ENCODE assay signal across 11 cellular contexts in genomic region chr11:61384271-61385242, GRCh38. TPM values are rescaled to one million over a fixed set of nuclear protein-coding genes. Genes with fewer than 3 reads are reported as not detected.
A peak's percentile ranks its signal among the peaks of the same experiment; 100 is the strongest.
DNase-seq lines count a peak whose midpoint lies in the region; TF ChIP-seq lines count a peak whose summit lies in the region.
"Had no signal": no experiment of that assay in that cellular context is flagged by ENCODE, and none has a peak within 500 bp of the region (broad histone marks: within the 10 kb centered on the region; RNA-seq: fewer than 3 reads in every experiment).

No MANE protein-coding gene starts in this region.

- H3K9me3 ChIP-seq in BE2C (no peaks in the 10 kb centered on the region), HEK293 (ENCODE audit: control insufficient read depth, insufficient read depth, low read depth, low read length) (no peaks in the 10 kb centered on the region)
- H3K9me3 ChIP-seq: heart left ventricle, prostate gland had no signal

- peak; percentile 19 for DNase-seq in BE2C
- peak; percentile 20 for DNase-seq in SW480 (ENCODE audit: low spot score)
- DNase-seq in iPS-NIHi7 (ENCODE audit: extremely low spot score): peak; percentile 59
- no peak for DNase-seq in NCI-H1694 treated with DMSO at 0.1 percent for 48 hours (lab: John Stamatoyannopoulos, UW)
- no peak for DNase-seq in NCI-H446 treated with DMSO at 0.1 percent for 48 hours (lab: John Stamatoyannopoulos, UW)
- no peak for DNase-seq in activated naive CD4-positive, alpha-beta T cell treated with anti-CD3 and anti-CD28 coated beads, Interleukin-2, amount 50 U/mL, for 16 hours
- DNase-seq in inferior parietal cortex (ENCODE audit: extremely low spot score): no peak
- DNase-seq: activated naive CD8-positive, alpha-beta T cell treated with anti-CD3 and anti-CD28 coated beads, Interleukin-2, amount 10 ng/mL, durations not matched to agents 7 days and 5 days had no signal

- POLR2A ChIA-PET in HEK293 (lab: Yijun Ruan, JAX): interaction anchor here (1.4 to 3.2 kb wide), 3 partner anchors 8 to 50 kb away, joined by 5 to 35 read pairs (median 22); partner anchors contain the start of genes CYB561A3, DDB1, TKFC and TMEM138

- no peaks in the 10 kb centered on the region for H3K4me1 ChIP-seq in BE2C
- no peaks in the 10 kb centered on the region for H3K4me1 ChIP-seq in HEK293 (ENCODE audit: control insufficient read depth, insufficient read depth, low read length)
- H3K4me1 ChIP-seq: prostate gland had no signal

- TF ChIP-seq CTCF in BE2C (IDR thresholded peaks at IDR 0.05; ENCODE audit: low read depth, low read length) (peak; percentile 53), HEK293 (tag by site-specific recombination; IDR thresholded peaks at IDR 0.05) (no peak)

- no peaks in the 10 kb centered on the region for H3K36me3 ChIP-seq in BE2C
- H3K36me3 ChIP-seq in HEK293 (ENCODE audit: control insufficient read depth in 2 of 2, insufficient read depth in 1 of 2, low read length in 2 of 2): no peaks in the 10 kb centered on the region
- H3K36me3 ChIP-seq: prostate gland had no signal

- H3K27me3 ChIP-seq in BE2C: no peaks in the 10 kb centered on the region
- H3K27me3 ChIP-seq: heart left ventricle had no signal

- no peak overlapping the region for H3K27ac ChIP-seq in HEK293 (ENCODE audit: extremely low read depth, low read depth, low read length)
- H3K27ac ChIP-seq: heart left ventricle, prostate gland had no signal

- H3K4me3 ChIP-seq in BE2C (ENCODE audit: low read depth, low read length) (no peak overlapping the region), HEK293 (ENCODE audit: low read depth, low read length) (no peak overlapping the region)
- H3K4me3 ChIP-seq: heart left ventricle, prostate gland had no signal

- CTCF ChIA-PET in HEK293 (lab: Yijun Ruan, JAX): interaction anchor here (0.6 to 7.2 kb wide), 39 partner anchors 9 to 553 kb away, joined by 3 to 210 read pairs (median 5); partner anchors contain the start of genes CYB561A3, TMEM138 and TMEM216

TF ChIP-seq in HEK293, 187 proteins besides CTCF, POLR2A, EP300 and RAD21:
- TF ChIP-seq ZBTB17 (tag by site-specific recombination; IDR thresholded peaks at IDR 0.05) (peak; percentile 37; the same call in 1 of the 2 replicates), ZNF449 (tag by site-specific recombination; IDR thresholded peaks at IDR 0.05) (no peak), ZNF654 (tag by site-specific recombination; IDR thresholded peaks at IDR 0.05; ENCODE audit: low read depth) (peak; percentile 54)

RNA-seq across cellular contexts. Expression of gene TMEM216, which starts 7.8 kb away (rescaled TPM):
- polyA plus RNA-seq in BE2C (2012; ENCODE audit: insufficient read depth, insufficient read length, low read depth): 32.9 TPM

RNA-seq across cellular contexts. Expression of gene TMEM138, which starts 22.4 kb away (rescaled TPM):
- 63.4 TPM for polyA plus RNA-seq in BE2C (2012; ENCODE audit: insufficient read depth, insufficient read length, low read depth)

RNA-seq across cellular contexts. Expression of gene CYB561A3, which starts 22.9 kb away (rescaled TPM):
- 16.2 TPM for polyA plus RNA-seq in BE2C (2012; ENCODE audit: insufficient read depth, insufficient read length, low read depth)

RNA-seq across cellular contexts. Expression of gene CPSF7, which starts 45.2 kb away (rescaled TPM):
- polyA plus RNA-seq in BE2C (2012; ENCODE audit: insufficient read depth, insufficient read length, low read depth): 60.7 TPM

RNA-seq across cellular contexts. Expression of gene SDHAF2, which starts 45.4 kb away (rescaled TPM):
- 30.9 TPM for polyA plus RNA-seq in BE2C (2012; ENCODE audit: insufficient read depth, insufficient read length, low read depth)

Comparison
In these comparisons a context has a peak if more than half of its experiments do, and no peak if none do; other contexts are left out.
1. DNase-seq: peak in BE2C (single experiment), SW480 (single experiment) and iPS-NIHi7 (single experiment); none in NCI-H1694 treated with DMSO at 0.1 percent for 48 hours (single experiment), NCI-H446 treated with DMSO at 0.1 percent for 48 hours (single experiment), activated naive CD4-positive, alpha-beta T cell treated with anti-CD3 and anti-CD28 coated beads, Interleukin-2, amount 50 U/mL, for 16 hours (single experiment) and inferior parietal cortex (single experiment).